Comparison of ENCODE assay signal across 21 cellular contexts in genomic region chr6:142331601-142332000, GRCh38. TPM values are rescaled to one million over a fixed set of nuclear protein-coding genes. Genes with fewer than 3 reads are reported as not detected.
A peak's percentile ranks its signal among the peaks of the same experiment; 100 is the strongest.
DNase-seq lines count a peak whose midpoint lies in the region; ATAC-seq and TF ChIP-seq lines count a peak whose summit lies in the region.
"Had no signal": no experiment of that assay in that cellular context is flagged by ENCODE, and none has a peak within 500 bp of the region (broad histone marks: within the 10 kb centered on the region; RNA-seq: fewer than 3 reads in every experiment).

No MANE protein-coding gene starts in this region.

- H3K27me3 ChIP-seq in liver (ENCODE audit: control insufficient read depth in 4 of 4, insufficient read depth in 4 of 4, low read length in 3 of 4) = no peaks in the 10 kb centered on the region
- H3K27me3 ChIP-seq: colonic mucosa, sigmoid colon, thyroid gland had no signal

- peak overlapping the region in 1 of 2 donors; percentile 71 for H3K9ac ChIP-seq in liver (ENCODE audit: low read depth in 1 of 2, low read length in 2 of 2)

- peak overlapping the region; percentile 20 to 28 for H3K27ac ChIP-seq in liver (ENCODE audit: low read depth in 1 of 2, low read length in 2 of 2)
- H3K27ac ChIP-seq: colonic mucosa, lower lobe of right lung, thyroid gland, VCaP had no signal

- peak overlapping the region; percentile 70 for H3K27ac Mint-ChIP-seq in stimulated activated naive CD8-positive, alpha-beta T cell treated with anti-CD3 and anti-CD28 coated beads, Interleukin-15, Interleukin-2, amounts not matched to agents 100 ng/mL and 50 ng/mL, for 24 hours
- H3K27ac Mint-ChIP-seq in stimulated activated naive CD8-positive, alpha-beta T cell treated with anti-CD3 and anti-CD28 coated beads, Interleukin-15, amount 100 ng/mL, for 72 hours = peak overlapping the region in 1 of 2 donors; percentile 28
- H3K27ac Mint-ChIP-seq in activated naive CD8-positive, alpha-beta T cell treated with anti-CD3 and anti-CD28 coated beads, Interleukin-2, amount 50 U/mL, for 24 hours = peak overlapping the region; percentile 20
- H3K27ac Mint-ChIP-seq in type B pancreatic cell = peak overlapping the region; percentile 36
- H3K27ac Mint-ChIP-seq: CD14-positive monocyte had no signal

- DNase-seq in stimulated activated naive CD8-positive, alpha-beta T cell treated with anti-CD3 and anti-CD28 coated beads, Interleukin-15, amount 100 ng/mL, for 72 hours = no peak
- no peak for DNase-seq in activated naive CD8-positive, alpha-beta T cell treated with anti-CD3 and anti-CD28 coated beads, Interleukin-2, amount 50 U/mL, for 24 hours
- no peak for DNase-seq in type B pancreatic cell (ENCODE audit: extremely low spot score, unreplicated experiment)
- no peak for DNase-seq in DMS53 (lab: John Stamatoyannopoulos, UW)
- no peak for DNase-seq in left lobe of liver (ENCODE audit: low spot score)
- DNase-seq: colonic mucosa, DMS153, GF-D8, KBM-7, lower lobe of right lung, MV-4-11, NCI-H1694 treated with DMSO at 0.1 percent for 48 hours, NCI-H748 treated with DMSO at 0.1 percent for 48 hours, sigmoid colon, T-helper 2 cell, thyroid gland had no signal

- peaks cover 22% of the 10 kb centered on the region for H3K4me1 Mint-ChIP-seq in stimulated activated naive CD8-positive, alpha-beta T cell treated with anti-CD3 and anti-CD28 coated beads, Interleukin-15, Interleukin-2, amounts not matched to agents 100 ng/mL and 50 ng/mL, for 24 hours (ENCODE audit: low read depth)
- peaks cover 12% of the 10 kb centered on the region for H3K4me1 Mint-ChIP-seq in stimulated activated naive CD8-positive, alpha-beta T cell treated with anti-CD3 and anti-CD28 coated beads, Interleukin-15, amount 100 ng/mL, for 72 hours
- H3K4me1 Mint-ChIP-seq in activated naive CD8-positive, alpha-beta T cell treated with anti-CD3 and anti-CD28 coated beads, Interleukin-2, amount 50 U/mL, for 24 hours = peaks cover 21% of the 10 kb centered on the region
- peaks cover 17% of the 10 kb centered on the region for H3K4me1 Mint-ChIP-seq in type B pancreatic cell (ENCODE audit: unreplicated experiment)

- no peak for TF ChIP-seq RAD21 in liver (IDR thresholded peaks at IDR 0.05)

- H3K4me1 ChIP-seq in liver (ENCODE audit: control insufficient read depth in 4 of 4, insufficient read depth in 4 of 4, low read length in 3 of 4) = peaks cover 6 to 52% (median 29%) of the 10 kb centered on the region in 4 donors
- H3K4me1 ChIP-seq: colonic mucosa, lower lobe of right lung, sigmoid colon, thyroid gland had no signal

- WGBS in liver = 65% methylated on average over 3 of the region's 3 CpGs

- H3K9me3 ChIP-seq in liver (ENCODE audit: control insufficient read depth in 4 of 4, low read length in 3 of 4) = no peaks in the 10 kb centered on the region
- H3K9me3 ChIP-seq: colonic mucosa, lower lobe of right lung, sigmoid colon, thyroid gland had no signal

- ATAC-seq in stimulated activated naive CD8-positive, alpha-beta T cell treated with anti-CD3 and anti-CD28 coated beads, Interleukin-15, amount 100 ng/mL, for 72 hours = no peak
- ATAC-seq in activated naive CD8-positive, alpha-beta T cell treated with anti-CD3 and anti-CD28 coated beads, Interleukin-2, amount 50 U/mL, for 24 hours = no peak
- ATAC-seq in GM19397 (IDR thresholded peaks at IDR 0.05; ENCODE audit: unreplicated experiment) (no peak), left lobe of liver (no peak)
- ATAC-seq: lower lobe of right lung had no signal

- H3K4me3 ChIP-seq in liver (ENCODE audit: low read depth in 1 of 3, low read length in 3 of 3) = no peak overlapping the region
- H3K4me3 ChIP-seq: colonic mucosa, lower lobe of right lung, sigmoid colon, thyroid gland had no signal

- no peak overlapping the region for H3K4me3 Mint-ChIP-seq in stimulated activated naive CD8-positive, alpha-beta T cell treated with anti-CD3 and anti-CD28 coated beads, Interleukin-15, Interleukin-2, amounts not matched to agents 100 ng/mL and 50 ng/mL, for 24 hours
- H3K4me3 Mint-ChIP-seq in stimulated activated naive CD8-positive, alpha-beta T cell treated with anti-CD3 and anti-CD28 coated beads, Interleukin-15, amount 100 ng/mL, for 72 hours = peak overlapping the region in 1 of 2 donors; percentile 31
- peak overlapping the region; percentile 30 for H3K4me3 Mint-ChIP-seq in activated naive CD8-positive, alpha-beta T cell treated with anti-CD3 and anti-CD28 coated beads, Interleukin-2, amount 50 U/mL, for 24 hours
- no peak overlapping the region for H3K4me3 Mint-ChIP-seq in type B pancreatic cell
- H3K4me3 Mint-ChIP-seq: CD14-positive monocyte had no signal

- H3K9me3 Mint-ChIP-seq in stimulated activated naive CD8-positive, alpha-beta T cell treated with anti-CD3 and anti-CD28 coated beads, Interleukin-15, Interleukin-2, amounts not matched to agents 100 ng/mL and 50 ng/mL, for 24 hours = no peaks in the 10 kb centered on the region
- H3K9me3 Mint-ChIP-seq in stimulated activated naive CD8-positive, alpha-beta T cell treated with anti-CD3 and anti-CD28 coated beads, Interleukin-15, amount 100 ng/mL, for 72 hours = no peaks in the 10 kb centered on the region
- no peaks in the 10 kb centered on the region for H3K9me3 Mint-ChIP-seq in activated naive CD8-positive, alpha-beta T cell treated with anti-CD3 and anti-CD28 coated beads, Interleukin-2, amount 50 U/mL, for 24 hours
- H3K9me3 Mint-ChIP-seq in type B pancreatic cell = no peaks in the 10 kb centered on the region
- H3K9me3 Mint-ChIP-seq: CD14-positive monocyte had no signal

- no peaks in the 10 kb centered on the region for H3K36me3 Mint-ChIP-seq in stimulated activated naive CD8-positive, alpha-beta T cell treated with anti-CD3 and anti-CD28 coated beads, Interleukin-15, Interleukin-2, amounts not matched to agents 100 ng/mL and 50 ng/mL, for 24 hours (ENCODE audit: low read depth)
- H3K36me3 Mint-ChIP-seq in activated naive CD8-positive, alpha-beta T cell treated with anti-CD3 and anti-CD28 coated beads, Interleukin-2, amount 50 U/mL, for 24 hours (ENCODE audit: low read depth) = no peaks in the 10 kb centered on the region
- H3K36me3 Mint-ChIP-seq in type B pancreatic cell = no peaks in the 10 kb centered on the region
- H3K36me3 Mint-ChIP-seq: CD14-positive monocyte had no signal

- no peaks in the 10 kb centered on the region for H3K27me3 Mint-ChIP-seq in stimulated activated naive CD8-positive, alpha-beta T cell treated with anti-CD3 and anti-CD28 coated beads, Interleukin-15, Interleukin-2, amounts not matched to agents 100 ng/mL and 50 ng/mL, for 24 hours
- H3K27me3 Mint-ChIP-seq in stimulated activated naive CD8-positive, alpha-beta T cell treated with anti-CD3 and anti-CD28 coated beads, Interleukin-15, amount 100 ng/mL, for 72 hours = no peaks in the 10 kb centered on the region
- no peaks in the 10 kb centered on the region for H3K27me3 Mint-ChIP-seq in activated naive CD8-positive, alpha-beta T cell treated with anti-CD3 and anti-CD28 coated beads, Interleukin-2, amount 50 U/mL, for 24 hours
- H3K27me3 Mint-ChIP-seq in type B pancreatic cell = no peaks in the 10 kb centered on the region

- no peaks in the 10 kb centered on the region for H3K36me3 ChIP-seq in liver (ENCODE audit: control insufficient read depth in 4 of 4, insufficient read depth in 3 of 4, low read depth in 1 of 4, low read length in 3 of 4)
- H3K36me3 ChIP-seq: colonic mucosa, lower lobe of right lung, sigmoid colon, thyroid gland had no signal

- TF ChIP-seq CTCF in liver (IDR thresholded peaks at IDR 0.05; ENCODE audit: low read depth, low read length, missing input control) (no peak), type B pancreatic cell (conservative IDR thresholded peaks at IDR 0.05) (no peak)

TF ChIP-seq in liver, 16 proteins besides CTCF, POLR2A, EP300 and RAD21:
- TF ChIP-seq JUND (IDR thresholded peaks at IDR 0.05) (no peak), YY1 (IDR thresholded peaks at IDR 0.05) (no peak), TAF1 (conservative IDR thresholded peaks at IDR 0.05) (no peak), FOXA1 (IDR thresholded peaks at IDR 0.05) (no peak), SP1 (IDR thresholded peaks at IDR 0.05) (no peak), MAX (IDR thresholded peaks at IDR 0.05) (no peak), RXRA (IDR thresholded peaks at IDR 0.05) (no peak), EGR1 (IDR thresholded peaks at IDR 0.05; ENCODE audit: low read depth in 2 of 2) (no peak), FOXA2 (IDR thresholded peaks at IDR 0.05) (no peak)

RNA-seq across cellular contexts. Expression of gene ADGRG6, which starts 29.8 kb away (rescaled TPM):
- total RNA-seq in liver (100 to 1,000 TPM in 1 of 2 donors, 10 to 100 TPM in 1; 57.8 to 110 TPM), type B pancreatic cell (ENCODE audit: low replicate concordance) (26.7 and 72.3 TPM in 2 replicates), left lobe of liver (84.4 TPM)
- 10 to 100 TPM; 18.7 to 33.6 TPM for polyA plus RNA-seq in liver
